ENCODE assay signal across 10 cellular contexts in the genomic region with DNA sequence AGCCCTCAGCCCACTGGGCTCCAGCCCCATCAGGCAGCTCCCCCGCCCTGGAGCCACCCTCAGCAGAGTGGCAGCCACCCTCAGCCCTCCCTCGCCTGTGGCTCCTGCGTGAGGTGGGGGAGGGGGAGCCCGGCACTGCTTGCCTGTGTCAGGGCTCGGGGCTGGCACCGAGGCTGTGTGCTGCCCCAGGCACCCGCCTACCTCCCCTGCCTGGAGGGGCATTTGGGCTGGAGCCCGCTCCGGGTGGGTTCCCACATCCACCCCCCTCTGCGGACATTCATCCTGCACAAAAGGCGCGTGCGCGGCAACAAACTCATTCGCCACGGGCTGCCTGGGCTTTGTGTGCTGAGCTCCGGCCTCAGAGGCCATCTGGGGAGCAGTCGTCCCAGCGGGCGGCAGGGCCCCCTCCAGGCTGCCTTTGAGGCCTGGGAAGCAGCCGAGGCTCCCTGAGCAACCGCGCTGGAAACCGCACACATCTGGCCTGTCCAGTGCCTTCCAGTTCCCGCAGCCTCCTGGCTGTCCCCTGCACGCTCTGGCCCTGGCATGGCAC. TPM values are rescaled to one million over a fixed set of nuclear protein-coding genes. Genes with fewer than 3 reads are reported as not detected.
DNase-seq lines count a peak whose midpoint lies in the region; ATAC-seq, FAIRE-seq and TF ChIP-seq lines count a peak whose summit lies in the region.
"Had no signal": no experiment of that assay in that cellular context is flagged by ENCODE, and none has a peak within 500 bp of the region (broad histone marks: within the 10 kb centered on the region; RNA-seq: fewer than 3 reads in every experiment).

No MANE protein-coding gene starts in this region.

- peaks cover 25 to 82% (median 71%) of the 10 kb centered on the region in 10 experiments for H3K4me1 ChIP-seq in BLaER1 treated with 17β-estradiol and CSF1 and Interleukin-3, amounts not matched to agents 10 nM and 100 nM
- peaks cover 22% of the 10 kb centered on the region for H3K4me1 ChIP-seq in PC-3 (ENCODE audit: insufficient read depth, low read length)

- H2AFZ ChIP-seq in PC-3 (ENCODE audit: low read length) = no peak overlapping the region

- H3K36me3 ChIP-seq in BLaER1 treated with 17β-estradiol and CSF1 and Interleukin-3, amounts not matched to agents 10 nM and 100 nM = no peaks in the 10 kb centered on the region
- H3K36me3 ChIP-seq in PC-3 (ENCODE audit: low read depth, low read length) = no peaks in the 10 kb centered on the region
- H3K36me3 ChIP-seq: thyroid gland had no signal

- H3K27ac ChIP-seq in BLaER1 treated with 17β-estradiol and CSF1 and Interleukin-3, amounts not matched to agents 10 nM and 100 nM = peak overlapping the region in 1 of 11 experiments; percentile 9; a peak in 2 of 22 replicates
- no peak overlapping the region for H3K27ac ChIP-seq in PC-3 (ENCODE audit: low read length)
- H3K27ac ChIP-seq: thyroid gland had no signal

- H3K9ac ChIP-seq in BLaER1 treated with 17β-estradiol and CSF1 and Interleukin-3, amounts not matched to agents 10 nM and 100 nM = peak overlapping the region in 7 of 11 experiments; percentile 9 to 48 (median 35); a peak in 8 of 22 replicates
- no peak overlapping the region for H3K9ac ChIP-seq in PC-3 (ENCODE audit: low read length)

- DNase-seq in Daoy (ENCODE audit: low read depth) = peak; percentile 38
- DNase-seq in WTC11 (ENCODE audit: low spot score) = no peak
- DNase-seq in inferior parietal cortex (ENCODE audit: extremely low spot score) = peak; percentile 43
- no peak for DNase-seq in NCI-H446 treated with DMSO at 0.1 percent for 48 hours (lab: John Stamatoyannopoulos, UW)
- DNase-seq in urothelium cell line (ENCODE audit: low spot score) = no peak
- DNase-seq in PC-3 = no peak

- intact Hi-C loops in PC-3 (cut with micrococcal nuclease) = no loop called here

- H3K4me3 Mint-ChIP-seq in WTC11 = no peak overlapping the region

- no peaks in the 10 kb centered on the region for H3K9me3 ChIP-seq in BLaER1 treated with 17β-estradiol and CSF1 and Interleukin-3, amounts not matched to agents 10 nM and 100 nM (replicated peaks in 1 of 11)
- H3K9me3 ChIP-seq in PC-3 (ENCODE audit: low read length) = no peaks in the 10 kb centered on the region
- H3K9me3 ChIP-seq: thyroid gland had no signal

- H3K9me2 ChIP-seq in PC-3 (replicated peaks; ENCODE audit: low read length) = no peaks in the 10 kb centered on the region

- no peaks in the 10 kb centered on the region for H3K9me3 Mint-ChIP-seq in WTC11

- POLR2A ChIA-PET in WTC11 (lab: Charles Lee) = no interaction called here
- POLR2A ChIA-PET in PC-3 (lab: Charles Lee; ENCODE audit: unreplicated experiment) = interaction anchor here (0.6 kb wide), 1 partner anchor 48 kb away, joined by 3 read pairs; no protein-coding TSS in a partner anchor

- no peak for FAIRE-seq in urothelium cell line (lab: Jason Lieb, UNC)

- peaks cover 2% of the 10 kb centered on the region; the same call in 1 of the 2 replicates for H3K4me1 Mint-ChIP-seq in WTC11

- H3K4me3 ChIP-seq in BLaER1 treated with 17β-estradiol and CSF1 and Interleukin-3, amounts not matched to agents 10 nM and 100 nM = 0 out of 20 replicates have a peak overlapping the region, but pooled peaks of 1 of the 10 experiments have one; percentile 15
- no peak overlapping the region for H3K4me3 ChIP-seq in PC-3 (ENCODE audit: low read length)
- H3K4me3 ChIP-seq: skin epidermis, thyroid gland had no signal

- peaks cover 24% of the 10 kb centered on the region for H3K27me3 Mint-ChIP-seq in WTC11 (ENCODE audit: low read depth)

- no peak for TF ChIP-seq CTCF in WTC11 (IDR thresholded peaks at IDR 0.05)
- no peak for TF ChIP-seq CTCF in PC-3 (conservative IDR thresholded peaks at IDR 0.05; ENCODE audit: low read depth, low read length)

- no peaks in the 10 kb centered on the region for H3F3A ChIP-seq in PC-3 (ENCODE audit: low read length, unreplicated experiment)

- no peak overlapping the region for H3K27ac Mint-ChIP-seq in WTC11

- H3K4me2 ChIP-seq in BLaER1 treated with 17β-estradiol and CSF1 and Interleukin-3, amounts not matched to agents 10 nM and 100 nM = peak overlapping the region; percentile 47 to 86 (median 70)
- no peak overlapping the region for H3K4me2 ChIP-seq in PC-3 (ENCODE audit: low read length)

- H3K27me3 ChIP-seq in BLaER1 treated with 17β-estradiol and CSF1 and Interleukin-3, amounts not matched to agents 10 nM and 100 nM = peaks cover 0 to 25% (median 7%) of the 10 kb centered on the region in 11 experiments; a peak in 16 of 22 replicates
- H3K27me3 ChIP-seq in PC-3 (ENCODE audit: low read length) = no peaks in the 10 kb centered on the region

- BruUV-seq in PC-3 (replicated peaks; lab: Mats Ljungman, UMichigan) = no TSS peak

- H3K79me2 ChIP-seq in PC-3 (ENCODE audit: low read length) = no peaks in the 10 kb centered on the region

- no peaks in the 10 kb centered on the region for H3K36me3 Mint-ChIP-seq in WTC11

- CTCF ChIA-PET in WTC11 (lab: Charles Lee) = interaction anchor here (0.8 to 1.5 kb wide), 2 partner anchors 8 to 18 kb away, joined by 3 to 7 read pairs; partner anchors contain the start of gene PANK4
- CTCF ChIA-PET in PC-3 (lab: Charles Lee) = no interaction called here

- ATAC-seq in WTC11 = no peak
- no peak for ATAC-seq in GM19351 (IDR thresholded peaks at IDR 0.05; ENCODE audit: unreplicated experiment)
- no peak for ATAC-seq in PC-3

- peaks cover 0 to 52% (median 4%) of the 10 kb centered on the region in 11 experiments; a peak in 7 of 22 replicates for H4K20me1 ChIP-seq in BLaER1 treated with 17β-estradiol and CSF1 and Interleukin-3, amounts not matched to agents 10 nM and 100 nM
- H4K20me1 ChIP-seq in PC-3 (ENCODE audit: low read length) = no peaks in the 10 kb centered on the region

TF ChIP-seq in WTC11, 78 proteins besides CTCF, POLR2A, EP300 and RAD21:
- TF ChIP-seq E2F1 (CRISPR knock-in tag; IDR thresholded peaks at IDR 0.05) = no peak
- peak; percentile 88 for TF ChIP-seq ZNF423 (CRISPR knock-in tag; IDR thresholded peaks at IDR 0.05)

RNA-seq across cellular contexts. Expression of gene TNFRSF14, which starts 12.6 kb away (rescaled TPM):
- total RNA-seq in Daoy (2014; rRNA removed; shearing (Covaris generic)) = 9.0 and 12.1 TPM in 2 replicates
- total RNA-seq in WTC11 (2021) (0.73 to 1.1 TPM (median 0.87 TPM) in 3 replicates), PC-3 (2014; rRNA removed) (21.1 and 25.5 TPM in 2 replicates)

RNA-seq across cellular contexts. Expression of gene HES5, which starts 13.6 kb away (rescaled TPM):
- total RNA-seq in Daoy (2014; rRNA removed; shearing (Covaris generic)) = not detected in 2 replicates
- total RNA-seq in WTC11 (2021) = 0.21 to 0.23 TPM in 2 of 3 replicates, not detected in the other
- total RNA-seq in PC-3 (2014; rRNA removed) = 0.84 and 1.8 TPM in 2 replicates
- total RNA-seq: thyroid gland had no signal

RNA-seq across cellular contexts. Expression of gene PANK4, which starts 17.2 kb away (rescaled TPM):
- 18.6 and 44.7 TPM in 2 replicates for total RNA-seq in Daoy (2014; rRNA removed; shearing (Covaris generic))
- total RNA-seq in WTC11 (2021) (35.2 to 52.5 TPM (median 36.7 TPM) in 3 replicates), PC-3 (2014; rRNA removed) (69.4 and 86.9 TPM in 2 replicates)

RNA-seq across cellular contexts. Expression of gene PRXL2B, which starts 43.0 kb away (rescaled TPM):
- total RNA-seq in Daoy (2014; rRNA removed; shearing (Covaris generic)) = 13.0 and 20.6 TPM in 2 replicates
- 47.8 to 51.1 TPM (median 50.3 TPM) in 3 replicates for total RNA-seq in WTC11 (2021)
- total RNA-seq in PC-3 (2014; rRNA removed) = 75.0 and 85.0 TPM in 2 replicates

Comparison
In these comparisons a context has a peak if more than half of its experiments do, and no peak if none do; other contexts are left out.
1. DNase-seq: peak in Daoy (single experiment) and inferior parietal cortex (single experiment); none in WTC11 (single experiment), NCI-H446 treated with DMSO at 0.1 percent for 48 hours (single experiment), urothelium cell line (single experiment) and PC-3 (single experiment).